12 cellular contexts compared by ENCODE assay signal in genomic region chr4:40290611-40291186, GRCh38. TPM values are rescaled to one million over a fixed set of nuclear protein-coding genes. Genes with fewer than 3 reads are reported as not detected.
DNase-seq lines count a peak whose midpoint lies in the region; ATAC-seq and TF ChIP-seq lines count a peak whose summit lies in the region.
"Not testable (repeated sequence)": the region's sequence is repeated elsewhere in the genome, so short reads cannot be mapped to it uniquely, and the experiment has no call there.
"Had no signal": no experiment of that assay in that cellular context is flagged by ENCODE, and none has a peak within 500 bp of the region (broad histone marks: within the 10 kb centered on the region; RNA-seq: fewer than 3 reads in every experiment).

No MANE protein-coding gene starts in this region.

- peaks cover 11% of the 10 kb centered on the region for H3F3A ChIP-seq in SK-N-SH (replicated peaks; ENCODE audit: insufficient read depth)

- H3K79me2 ChIP-seq in SK-N-SH (ENCODE audit: insufficient read depth): not testable (repeated sequence)

- H3K9ac ChIP-seq in SK-N-SH: not testable (repeated sequence)

- TF ChIP-seq RAD21 in SK-N-SH (IDR thresholded peaks at IDR 0.05; ENCODE audit: low read length): not testable (repeated sequence)

- CTCF ChIA-PET in SK-N-SH (lab: Yijun Ruan, JAX): interaction anchor here (0.6 to 0.8 kb wide), 2 partner anchors 25 to 35 kb away, joined by 3 read pairs; no protein-coding TSS in a partner anchor

- TF ChIP-seq EP300 in SK-N-SH (IDR thresholded peaks at IDR 0.05; ENCODE audit: borderline replicate concordance in 1 of 2, low read depth in 1 of 2, low read length in 1 of 2): peak in 1 of 2 experiments; percentile 65; a peak in 1 of 4 replicates

- not testable (repeated sequence) for H3K27ac ChIP-seq in SK-N-SH (ENCODE audit: low read depth in 2 of 2, low read length in 1 of 2)
- H3K27ac ChIP-seq in epithelial cell of prostate: peak overlapping the region; percentile 74

- H3K27me3 Mint-ChIP-seq in activated CD4-positive, alpha-beta T cell treated with anti-CD3 and anti-CD28 coated beads, Interleukin-2, amount 10 ng/mL, durations not matched to agents 24 days and 14 days; naive thymus-derived CD8-positive, alpha-beta T cell: not testable (repeated sequence)

- not testable (repeated sequence) for H3K36me3 Mint-ChIP-seq in activated CD4-positive, alpha-beta T cell treated with anti-CD3 and anti-CD28 coated beads, Interleukin-2, amount 10 ng/mL, durations not matched to agents 24 days and 14 days (ENCODE audit: low read depth); naive thymus-derived CD8-positive, alpha-beta T cell
- peaks cover 0 to 20% of the 10 kb centered on the region in 2 donors for H3K36me3 Mint-ChIP-seq in activated naive CD4-positive, alpha-beta T cell treated with anti-CD3 and anti-CD28 coated beads, Interleukin-2, amount 50 U/mL, for 72 hours

- not testable (repeated sequence) for H3K27me3 ChIP-seq in SK-N-SH (ENCODE audit: insufficient read depth)

- H3K27ac Mint-ChIP-seq in activated CD4-positive, alpha-beta T cell treated with anti-CD3 and anti-CD28 coated beads, Interleukin-2, amount 10 ng/mL, durations not matched to agents 24 days and 14 days: peak overlapping the region; percentile 85
- peak overlapping the region in 1 of 2 donors; percentile 76 for H3K27ac Mint-ChIP-seq in activated naive CD4-positive, alpha-beta T cell treated with anti-CD3 and anti-CD28 coated beads, Interleukin-2, amount 50 U/mL, for 72 hours
- H3K27ac Mint-ChIP-seq in naive thymus-derived CD8-positive, alpha-beta T cell: peak overlapping the region; percentile 82 to 97 (median 94)

- not testable (repeated sequence) for H3K4me1 ChIP-seq in SK-N-SH (ENCODE audit: control insufficient read depth in 1 of 2, insufficient read depth in 2 of 2, low read depth in 1 of 2, low read length in 1 of 2)

- H2AFZ ChIP-seq in SK-N-SH (ENCODE audit: low read depth): not testable (repeated sequence)

- intact Hi-C loops in activated CD4-positive, alpha-beta T cell treated with anti-CD3 and anti-CD28 coated beads, Interleukin-2, amount 10 ng/mL, durations not matched to agents 24 days and 14 days (cut with micrococcal nuclease): not testable (repeated sequence)

- H3K9me3 Mint-ChIP-seq in activated CD4-positive, alpha-beta T cell treated with anti-CD3 and anti-CD28 coated beads, Interleukin-2, amount 10 ng/mL, durations not matched to agents 24 days and 14 days; activated naive CD4-positive, alpha-beta T cell treated with anti-CD3 and anti-CD28 coated beads, Interleukin-2, amount 50 U/mL, for 72 hours; naive thymus-derived CD8-positive, alpha-beta T cell: not testable (repeated sequence)

- not testable (repeated sequence) for H3K4me3 ChIP-seq in NB4 (ENCODE audit: low read depth, low read length); SK-N-SH (ENCODE audit: low read depth in 2 of 2, low read length in 1 of 2)

- POLR2A ChIA-PET in SK-N-SH (lab: Yijun Ruan, JAX): not testable (repeated sequence)
- POLR2A ChIA-PET in naive thymus-derived CD8-positive, alpha-beta T cell (lab: Charles Lee): interaction anchor here (0.6 to 4.8 kb wide), 12 partner anchors 7 to 94 kb away, joined by 3 to 29 read pairs (median 4); partner anchors contain the start of gene RHOH

- H4K20me1 ChIP-seq in SK-N-SH (ENCODE audit: insufficient read depth): not testable (repeated sequence)

- peak; percentile 21 to 48 for ATAC-seq in activated naive CD4-positive, alpha-beta T cell treated with anti-CD3 and anti-CD28 coated beads, Interleukin-2, amount 50 U/mL, for 72 hours
- not testable (repeated sequence) for ATAC-seq in naive thymus-derived CD8-positive, alpha-beta T cell

- peak overlapping the region; percentile 60 for H3K4me3 Mint-ChIP-seq in activated CD4-positive, alpha-beta T cell treated with anti-CD3 and anti-CD28 coated beads, Interleukin-2, amount 10 ng/mL, durations not matched to agents 24 days and 14 days
- peak overlapping the region in 8 of 10 donors; percentile 15 to 90 (median 66) for H3K4me3 Mint-ChIP-seq in naive thymus-derived CD8-positive, alpha-beta T cell

- DNase-seq in EL (peak; percentile 52), NB4 (ENCODE audit: low read depth) (peak; percentile 65), epithelial cell of prostate (ENCODE audit: low read depth, low spot score) (peak; percentile 54)
- not testable (repeated sequence) for DNase-seq in SK-N-SH; activated CD4-positive, alpha-beta T cell treated with anti-CD3 and anti-CD28 coated beads, Interleukin-2, amount 10 ng/mL, durations not matched to agents 24 days and 14 days; activated naive CD4-positive, alpha-beta T cell treated with anti-CD3 and anti-CD28 coated beads, Interleukin-2, amount 50 U/mL, for 72 hours (ENCODE audit: low spot score in 2 of 2); naive thymus-derived CD8-positive, alpha-beta T cell

- peaks cover 47% of the 10 kb centered on the region for H3K4me1 Mint-ChIP-seq in activated CD4-positive, alpha-beta T cell treated with anti-CD3 and anti-CD28 coated beads, Interleukin-2, amount 10 ng/mL, durations not matched to agents 24 days and 14 days
- peaks cover 35 to 76% (median 67%) of the 10 kb centered on the region in 4 donors for H3K4me1 Mint-ChIP-seq in naive thymus-derived CD8-positive, alpha-beta T cell

- H3K36me3 ChIP-seq in SK-N-SH (replicated peaks in 1 of 2; ENCODE audit: control insufficient read depth in 1 of 2, insufficient read depth in 2 of 2, low read length in 1 of 2): not testable (repeated sequence)

- not testable (repeated sequence) for H3K9me3 ChIP-seq in SK-N-SH

- WGBS in SK-N-SH (ENCODE audit: low lambda C conversion rate): 67% methylated on average over 2 of the region's 2 CpGs

- TF ChIP-seq POLR2A in NB4 (IDR thresholded peaks at IDR 0.05; ENCODE audit: extremely low read depth, insufficient read length): not testable (repeated sequence)

- H3K4me2 ChIP-seq in SK-N-SH: not testable (repeated sequence)

- H3K9me2 ChIP-seq in SK-N-SH: not testable (repeated sequence)

- not testable (repeated sequence) for TF ChIP-seq CTCF in NB4 (IDR thresholded peaks at IDR 0.05; ENCODE audit: low read depth, low read length); SK-N-SH (IDR thresholded peaks at IDR 0.05)

TF ChIP-seq in SK-N-SH, 30 proteins besides CTCF, POLR2A, EP300 and RAD21:
- TF ChIP-seq, protein P1, sequence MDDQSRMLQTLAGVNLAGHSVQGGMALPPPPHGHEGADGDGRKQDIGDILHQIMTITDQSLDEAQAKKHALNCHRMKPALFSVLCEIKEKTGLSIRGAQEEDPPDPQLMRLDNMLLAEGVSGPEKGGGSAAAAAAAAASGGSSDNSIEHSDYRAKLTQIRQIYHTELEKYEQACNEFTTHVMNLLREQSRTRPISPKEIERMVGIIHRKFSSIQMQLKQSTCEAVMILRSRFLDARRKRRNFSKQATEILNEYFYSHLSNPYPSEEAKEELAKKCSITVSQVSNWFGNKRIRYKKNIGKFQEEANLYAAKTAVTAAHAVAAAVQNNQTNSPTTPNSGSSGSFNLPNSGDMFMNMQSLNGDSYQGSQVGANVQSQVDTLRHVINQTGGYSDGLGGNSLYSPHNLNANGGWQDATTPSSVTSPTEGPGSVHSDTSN (IDR thresholded peaks at IDR 0.05): peak; percentile 89
- TF ChIP-seq TCF12 (IDR thresholded peaks at IDR 0.05) (peak; percentile 91), TEAD4 (IDR thresholded peaks at IDR 0.05; ENCODE audit: borderline replicate concordance, insufficient read depth) (0 out of 2 replicates have a peak, but pooled peaks have one; percentile 48), JUND (IDR thresholded peaks at IDR 0.05) (peak; percentile 73), FOSL2 (IDR thresholded peaks at IDR 0.05; ENCODE audit: borderline replicate concordance, low read depth) (peak; percentile 37; the same call in 1 of the 2 replicates)

RNA-seq across cellular contexts. Expression of gene CHRNA9, which starts 44.4 kb away (rescaled TPM):
- polyA plus RNA-seq in SK-N-SH (2012; rRNA removed): 0.05 and 0.26 TPM in 2 replicates
- 0.14 and 0.15 TPM in 2 replicates for polyA plus RNA-seq in SK-N-SH (2012; cell fraction: cytosol; rRNA removed)
- 0.05 and 0.07 TPM in 2 replicates for polyA plus RNA-seq in SK-N-SH (2012; cell fraction: nucleus; rRNA removed)
- total RNA-seq in activated CD4-positive, alpha-beta T cell treated with anti-CD3 and anti-CD28 coated beads, Interleukin-2, amount 10 ng/mL, durations not matched to agents 24 days and 14 days: not detected in 2 replicates
- not detected for total RNA-seq in activated naive CD4-positive, alpha-beta T cell treated with anti-CD3 and anti-CD28 coated beads, Interleukin-2, amount 50 U/mL, for 72 hours
- total RNA-seq in naive thymus-derived CD8-positive, alpha-beta T cell: under 1 TPM; 0.55 to 0.73 TPM
- under 1 TPM in 1 of 3 donors, not detected in 2; 0.39 TPM for polyA plus RNA-seq in naive thymus-derived CD8-positive, alpha-beta T cell
- total RNA-seq: fibroblast of lung, heart right ventricle, left ventricle myocardium superior, mucosa of descending colon, psoas muscle had no signal
- polyA plus RNA-seq: fibroblast of lung, heart right ventricle had no signal
